In the genomic region with DNA sequence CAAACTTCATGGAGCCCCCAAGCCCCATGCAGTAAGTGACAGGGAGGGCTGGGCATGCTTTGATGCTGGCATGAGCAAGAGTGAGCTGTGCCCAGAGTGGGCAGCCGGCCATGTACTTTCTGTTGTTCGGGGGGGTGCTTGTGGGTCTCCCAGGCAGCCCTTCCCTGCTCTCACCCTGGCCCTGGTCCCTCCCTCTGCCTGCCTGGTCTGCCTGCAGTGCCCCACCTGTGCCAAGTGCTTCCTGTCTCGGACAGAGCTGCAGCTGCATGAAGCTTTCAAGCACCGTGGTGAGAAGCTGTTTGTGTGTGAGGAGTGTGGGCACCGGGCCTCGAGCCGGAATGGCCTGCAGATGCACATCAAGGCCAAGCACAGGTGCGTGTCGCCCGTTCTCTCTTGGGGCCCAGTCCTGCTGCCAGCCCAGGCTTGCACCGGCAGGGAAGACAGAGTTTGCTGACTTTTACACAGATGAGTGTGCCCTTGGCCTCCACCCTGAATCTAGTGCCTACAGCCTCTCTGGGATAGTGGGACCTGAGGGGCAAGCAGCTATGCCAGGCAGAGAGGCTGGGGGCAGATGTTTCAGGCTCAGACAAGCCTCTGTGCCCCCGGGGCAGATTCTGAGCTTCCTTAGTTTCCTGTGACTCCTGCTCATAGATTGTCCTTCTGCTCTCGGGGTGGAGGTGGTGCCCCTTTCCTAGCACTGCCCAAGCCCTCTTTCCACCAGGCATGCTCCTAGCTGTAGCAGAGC, we compare ENCODE assay signal across 8 cellular contexts. TPM values are rescaled to one million over a fixed set of nuclear protein-coding genes. Genes with fewer than 3 reads are reported as not detected.
A peak's percentile ranks its signal among the peaks of the same experiment; 100 is the strongest.
DNase-seq lines count a peak whose midpoint lies in the region; ATAC-seq and TF ChIP-seq lines count a peak whose summit lies in the region.
"Had no signal": no experiment of that assay in that cellular context is flagged by ENCODE, and none has a peak within 500 bp of the region (broad histone marks: within the 10 kb centered on the region; RNA-seq: fewer than 3 reads in every experiment).

No MANE protein-coding gene starts in this region.

- intact Hi-C loops in activated CD4-positive, alpha-beta T cell treated with anti-CD3 and anti-CD28 coated beads, Interleukin-2, amount 10 ng/mL, durations not matched to agents 24 days and 14 days (cut with micrococcal nuclease): no loop called here
- intact Hi-C loops in left colon (cut with DNase I, micrococcal nuclease): no loop called here

- peak overlapping the region; percentile 38 for H3K27ac ChIP-seq in cardiac muscle cell

- DNase-seq in activated CD4-positive, alpha-beta T cell treated with anti-CD3 and anti-CD28 coated beads, Interleukin-2, amount 10 ng/mL, durations not matched to agents 24 days and 14 days: no peak
- no peak for DNase-seq in activated CD4-positive, alpha-beta T cell treated with anti-CD3 and anti-CD28 coated beads, Interleukin-2, amount 10 ng/mL, durations not matched to agents 7 days and 5 days
- DNase-seq in cardiac muscle cell (ENCODE audit: low read depth in 1 of 2, low spot score in 1 of 2) (no peak), type B pancreatic cell (ENCODE audit: extremely low spot score, unreplicated experiment) (no peak), left colon (no peak)
- DNase-seq in stimulated activated naive CD4-positive, alpha-beta T cell treated with Interleukin-2 at 50 U/mL for 16 hours (lab: John Stamatoyannopoulos, UW): no peak
- DNase-seq: ACHN; effector CD8-positive, alpha-beta T cell had no signal

- TF ChIP-seq CTCF in cardiac muscle cell (IDR thresholded peaks at IDR 0.05; ENCODE audit: low read depth, low read length) (no peak), type B pancreatic cell (conservative IDR thresholded peaks at IDR 0.05) (no peak)

- H3K9me3 Mint-ChIP-seq in activated CD4-positive, alpha-beta T cell treated with anti-CD3 and anti-CD28 coated beads, Interleukin-2, amount 10 ng/mL, durations not matched to agents 24 days and 14 days: no peaks in the 10 kb centered on the region
- H3K9me3 Mint-ChIP-seq in activated CD4-positive, alpha-beta T cell treated with anti-CD3 and anti-CD28 coated beads, Interleukin-2, amount 10 ng/mL, durations not matched to agents 7 days and 5 days: no peaks in the 10 kb centered on the region
- no peaks in the 10 kb centered on the region for H3K9me3 Mint-ChIP-seq in type B pancreatic cell

- no peaks in the 10 kb centered on the region for H3K9me3 ChIP-seq in cardiac muscle cell (ENCODE audit: low read depth)

- H3K4me3 ChIP-seq in cardiac muscle cell: no peak overlapping the region

- H3K36me3 Mint-ChIP-seq in activated CD4-positive, alpha-beta T cell treated with anti-CD3 and anti-CD28 coated beads, Interleukin-2, amount 10 ng/mL, durations not matched to agents 24 days and 14 days (ENCODE audit: low read depth): peaks cover 15% of the 10 kb centered on the region
- H3K36me3 Mint-ChIP-seq in activated CD4-positive, alpha-beta T cell treated with anti-CD3 and anti-CD28 coated beads, Interleukin-2, amount 10 ng/mL, durations not matched to agents 7 days and 5 days (ENCODE audit: low read depth): peaks cover 7% of the 10 kb centered on the region
- H3K36me3 Mint-ChIP-seq in type B pancreatic cell: no peaks in the 10 kb centered on the region

- H3K27me3 Mint-ChIP-seq in activated CD4-positive, alpha-beta T cell treated with anti-CD3 and anti-CD28 coated beads, Interleukin-2, amount 10 ng/mL, durations not matched to agents 24 days and 14 days: no peaks in the 10 kb centered on the region
- H3K27me3 Mint-ChIP-seq in activated CD4-positive, alpha-beta T cell treated with anti-CD3 and anti-CD28 coated beads, Interleukin-2, amount 10 ng/mL, durations not matched to agents 7 days and 5 days: no peaks in the 10 kb centered on the region
- no peaks in the 10 kb centered on the region for H3K27me3 Mint-ChIP-seq in type B pancreatic cell

- no peak for ATAC-seq in left colon

- H3K4me1 ChIP-seq in cardiac muscle cell (ENCODE audit: low read depth): no peaks in the 10 kb centered on the region

- CTCF ChIA-PET in activated CD4-positive, alpha-beta T cell treated with anti-CD3 and anti-CD28 coated beads, Interleukin-2, amount 10 ng/mL, durations not matched to agents 7 days and 5 days (lab: Charles Lee): no interaction called here

- H3K36me3 ChIP-seq in cardiac muscle cell: peaks cover 36% of the 10 kb centered on the region

- peaks cover 19% of the 10 kb centered on the region for H3K4me1 Mint-ChIP-seq in activated CD4-positive, alpha-beta T cell treated with anti-CD3 and anti-CD28 coated beads, Interleukin-2, amount 10 ng/mL, durations not matched to agents 24 days and 14 days
- H3K4me1 Mint-ChIP-seq in activated CD4-positive, alpha-beta T cell treated with anti-CD3 and anti-CD28 coated beads, Interleukin-2, amount 10 ng/mL, durations not matched to agents 7 days and 5 days: peaks cover 29% of the 10 kb centered on the region
- peaks cover 2% of the 10 kb centered on the region for H3K4me1 Mint-ChIP-seq in type B pancreatic cell (ENCODE audit: unreplicated experiment)

- no peak overlapping the region for H3K4me3 Mint-ChIP-seq in activated CD4-positive, alpha-beta T cell treated with anti-CD3 and anti-CD28 coated beads, Interleukin-2, amount 10 ng/mL, durations not matched to agents 24 days and 14 days
- H3K4me3 Mint-ChIP-seq in activated CD4-positive, alpha-beta T cell treated with anti-CD3 and anti-CD28 coated beads, Interleukin-2, amount 10 ng/mL, durations not matched to agents 7 days and 5 days: no peak overlapping the region
- H3K4me3 Mint-ChIP-seq in type B pancreatic cell: no peak overlapping the region

- H3K27me3 ChIP-seq in cardiac muscle cell: no peaks in the 10 kb centered on the region

- POLR2A ChIA-PET in activated CD4-positive, alpha-beta T cell treated with anti-CD3 and anti-CD28 coated beads, Interleukin-2, amount 10 ng/mL, durations not matched to agents 7 days and 5 days (lab: Charles Lee): no interaction called here

- peak overlapping the region; percentile 16 for H3K27ac Mint-ChIP-seq in activated CD4-positive, alpha-beta T cell treated with anti-CD3 and anti-CD28 coated beads, Interleukin-2, amount 10 ng/mL, durations not matched to agents 24 days and 14 days
- H3K27ac Mint-ChIP-seq in activated CD4-positive, alpha-beta T cell treated with anti-CD3 and anti-CD28 coated beads, Interleukin-2, amount 10 ng/mL, durations not matched to agents 7 days and 5 days: no peak overlapping the region
- peak overlapping the region; percentile 56 for H3K27ac Mint-ChIP-seq in type B pancreatic cell

RNA-seq across cellular contexts. Expression of a gene that starts 7.6 kb away (rescaled TPM):
- 32.9 and 37.8 TPM in 2 replicates for total RNA-seq in activated CD4-positive, alpha-beta T cell treated with anti-CD3 and anti-CD28 coated beads, Interleukin-2, amount 10 ng/mL, durations not matched to agents 24 days and 14 days
- total RNA-seq in activated CD4-positive, alpha-beta T cell treated with anti-CD3 and anti-CD28 coated beads, Interleukin-2, amount 10 ng/mL, durations not matched to agents 7 days and 5 days: 10 to 100 TPM; 40.4 to 42.9 TPM
- 38.5 and 46.3 TPM in 2 replicates for total RNA-seq in cardiac muscle cell
- polyA plus RNA-seq in cardiac muscle cell: 22.4 and 28.8 TPM in 2 replicates
- 30.7 and 44.2 TPM in 2 replicates for total RNA-seq in type B pancreatic cell (ENCODE audit: low replicate concordance)
- 10 to 100 TPM; 32.4 to 43.2 TPM for total RNA-seq in left colon

RNA-seq across cellular contexts. Expression of a gene that starts 15.2 kb away (rescaled TPM):
- 26.1 and 26.8 TPM in 2 replicates for total RNA-seq in activated CD4-positive, alpha-beta T cell treated with anti-CD3 and anti-CD28 coated beads, Interleukin-2, amount 10 ng/mL, durations not matched to agents 24 days and 14 days
- 10 to 100 TPM; 17.3 to 20.0 TPM for total RNA-seq in activated CD4-positive, alpha-beta T cell treated with anti-CD3 and anti-CD28 coated beads, Interleukin-2, amount 10 ng/mL, durations not matched to agents 7 days and 5 days
- total RNA-seq in cardiac muscle cell (62.7 and 90.5 TPM in 2 replicates), type B pancreatic cell (ENCODE audit: low replicate concordance) (13.6 and 15.1 TPM in 2 replicates), left colon (10 to 100 TPM in 1 of 2 donors, 1 to 10 TPM in 1; 8.0 to 14.0 TPM)
- 37.3 and 40.6 TPM in 2 replicates for polyA plus RNA-seq in cardiac muscle cell

RNA-seq across cellular contexts. Expression of a gene that starts 26.1 kb away (rescaled TPM):
- 19.1 and 20.1 TPM in 2 replicates for total RNA-seq in activated CD4-positive, alpha-beta T cell treated with anti-CD3 and anti-CD28 coated beads, Interleukin-2, amount 10 ng/mL, durations not matched to agents 24 days and 14 days
- 10 to 100 TPM; 12.4 to 12.5 TPM for total RNA-seq in activated CD4-positive, alpha-beta T cell treated with anti-CD3 and anti-CD28 coated beads, Interleukin-2, amount 10 ng/mL, durations not matched to agents 7 days and 5 days
- total RNA-seq in cardiac muscle cell: 20.6 and 31.6 TPM in 2 replicates
- 16.8 and 25.9 TPM in 2 replicates for polyA plus RNA-seq in cardiac muscle cell
- 14.7 and 21.2 TPM in 2 replicates for total RNA-seq in type B pancreatic cell (ENCODE audit: low replicate concordance)
- total RNA-seq in left colon: 10 to 100 TPM in 1 of 2 donors, 1 to 10 TPM in 1; 6.7 to 11.2 TPM

RNA-seq across cellular contexts. Expression of a gene that starts 32.3 kb away (rescaled TPM):
- not detected in 2 replicates for total RNA-seq in activated CD4-positive, alpha-beta T cell treated with anti-CD3 and anti-CD28 coated beads, Interleukin-2, amount 10 ng/mL, durations not matched to agents 24 days and 14 days
- total RNA-seq in activated CD4-positive, alpha-beta T cell treated with anti-CD3 and anti-CD28 coated beads, Interleukin-2, amount 10 ng/mL, durations not matched to agents 7 days and 5 days: not detected
- total RNA-seq in cardiac muscle cell: not detected in 2 replicates
- polyA plus RNA-seq in cardiac muscle cell: 0.17 TPM in 1 of 2 replicates, not detected in the other
- not detected in 2 replicates for total RNA-seq in type B pancreatic cell (ENCODE audit: low replicate concordance)
- total RNA-seq in left colon: under 1 TPM in 1 of 2 donors, not detected in 1; 0.14 TPM

RNA-seq across cellular contexts. Expression of a gene that starts 33.1 kb away (rescaled TPM):
- 54.7 and 59.2 TPM in 2 replicates for total RNA-seq in activated CD4-positive, alpha-beta T cell treated with anti-CD3 and anti-CD28 coated beads, Interleukin-2, amount 10 ng/mL, durations not matched to agents 24 days and 14 days
- 10 to 100 TPM; 42.7 to 44.5 TPM for total RNA-seq in activated CD4-positive, alpha-beta T cell treated with anti-CD3 and anti-CD28 coated beads, Interleukin-2, amount 10 ng/mL, durations not matched to agents 7 days and 5 days
- total RNA-seq in cardiac muscle cell (22.4 and 33.2 TPM in 2 replicates), type B pancreatic cell (ENCODE audit: low replicate concordance) (32.9 and 43.0 TPM in 2 replicates), left colon (10 to 100 TPM; 18.3 to 18.5 TPM)
- polyA plus RNA-seq in cardiac muscle cell: 12.9 and 16.7 TPM in 2 replicates
